In genomic region chr3:10552631-10552943, GRCh38 we compare ENCODE assay signal across 11 cellular contexts. TPM values are rescaled to one million over a fixed set of nuclear protein-coding genes. Genes with fewer than 3 reads are reported as not detected.
A peak's percentile ranks its signal among the peaks of the same experiment; 100 is the strongest.
DNase-seq lines count a peak whose midpoint lies in the region; ATAC-seq and TF ChIP-seq lines count a peak whose summit lies in the region.
"Had no signal": no experiment of that assay in that cellular context is flagged by ENCODE, and none has a peak within 500 bp of the region (broad histone marks: within the 10 kb centered on the region; RNA-seq: fewer than 3 reads in every experiment).

No MANE protein-coding gene starts in this region.

- no peaks in the 10 kb centered on the region for H3K9me2 ChIP-seq in OCI-LY7 (ENCODE audit: insufficient read depth, low read length)
- no peaks in the 10 kb centered on the region for H3K9me2 ChIP-seq in GM23338 (ENCODE audit: insufficient read depth)

- H3F3A ChIP-seq in GM23338 (replicated peaks; ENCODE audit: low read depth): no peaks in the 10 kb centered on the region

- no peaks in the 10 kb centered on the region for H3K4me1 ChIP-seq in OCI-LY7 (ENCODE audit: insufficient read depth, low read length, poor library complexity, severe bottlenecking)
- peaks cover 3% of the 10 kb centered on the region; the same call in 1 of the 2 replicates for H3K4me1 ChIP-seq in GM23338 (ENCODE audit: insufficient read depth)

- H3K27ac ChIP-seq in OCI-LY7 (ENCODE audit: low read depth, low read length, poor library complexity, severe bottlenecking): no peak overlapping the region
- H3K27ac ChIP-seq in GM23338 (ENCODE audit: low read depth): no peak overlapping the region

- H3K79me2 ChIP-seq in OCI-LY7 (ENCODE audit: insufficient read depth, low read depth, low read length) (no peaks in the 10 kb centered on the region), GM23338 (replicated peaks; ENCODE audit: insufficient read depth) (no peaks in the 10 kb centered on the region)

- H4K20me1 ChIP-seq in OCI-LY7 (ENCODE audit: insufficient read depth, low read length): no peaks in the 10 kb centered on the region
- no peaks in the 10 kb centered on the region for H4K20me1 ChIP-seq in GM23338 (replicated peaks; ENCODE audit: insufficient read depth)

- peak; percentile 42 for ATAC-seq in GM19351 (IDR thresholded peaks at IDR 0.05; ENCODE audit: unreplicated experiment)
- ATAC-seq in activated CD8-positive, alpha-beta memory T cell treated with anti-CD3 and anti-CD28 coated beads, Interleukin-2, amount 10 ng/mL, durations not matched to agents 7 days and 5 days: peak; percentile 41
- ATAC-seq in GM23338: no peak
- ATAC-seq: WTC11 had no signal

- no peaks in the 10 kb centered on the region for H3K9me3 Mint-ChIP-seq in activated CD8-positive, alpha-beta memory T cell treated with anti-CD3 and anti-CD28 coated beads, Interleukin-2, amount 10 ng/mL, durations not matched to agents 7 days and 5 days (ENCODE audit: low read depth)
- H3K9me3 Mint-ChIP-seq in mesothelial cell of epicardium: no peaks in the 10 kb centered on the region
- H3K9me3 Mint-ChIP-seq in GM23338: no peaks in the 10 kb centered on the region
- H3K9me3 Mint-ChIP-seq: WTC11 had no signal

- peaks cover 46% of the 10 kb centered on the region for H3K4me1 Mint-ChIP-seq in activated CD8-positive, alpha-beta memory T cell treated with anti-CD3 and anti-CD28 coated beads, Interleukin-2, amount 10 ng/mL, durations not matched to agents 7 days and 5 days
- H3K4me1 Mint-ChIP-seq in mesothelial cell of epicardium (no peaks in the 10 kb centered on the region), GM23338 (peaks cover 13% of the 10 kb centered on the region; the same call in 2 of the 3 replicates)

- H2AFZ ChIP-seq in OCI-LY7 (ENCODE audit: low read length) (no peak overlapping the region), GM23338 (no peak overlapping the region)

- no peaks in the 10 kb centered on the region for H3K9me3 ChIP-seq in OCI-LY7 (ENCODE audit: low read length)

- no TSS peak for BruUV-seq in OCI-LY7 (replicated peaks; lab: Mats Ljungman, UMichigan)

- TF ChIP-seq CTCF in mesothelial cell of epicardium (IDR thresholded peaks at IDR 0.05; ENCODE audit: unreplicated experiment): no peak
- no peak for TF ChIP-seq CTCF in OCI-LY7 (conservative IDR thresholded peaks at IDR 0.05; ENCODE audit: low read length)
- no peak for TF ChIP-seq CTCF in GM23338 (conservative IDR thresholded peaks at IDR 0.05; ENCODE audit: low read depth in 2 of 2)

- H3K27ac Mint-ChIP-seq in activated CD8-positive, alpha-beta memory T cell treated with anti-CD3 and anti-CD28 coated beads, Interleukin-2, amount 10 ng/mL, durations not matched to agents 7 days and 5 days: peak overlapping the region; percentile 62
- H3K27ac Mint-ChIP-seq in mesothelial cell of epicardium (no peak overlapping the region), GM23338 (no peak overlapping the region)
- H3K27ac Mint-ChIP-seq: WTC11 had no signal

- CTCF ChIA-PET in activated CD8-positive, alpha-beta memory T cell treated with anti-CD3 and anti-CD28 coated beads, Interleukin-2, amount 10 ng/mL, durations not matched to agents 7 days and 5 days (lab: Charles Lee): interaction anchor here (1.0 to 1.7 kb wide), 4 partner anchors 8 to 186 kb away, joined by 3 to 6 read pairs (median 4); no protein-coding TSS in a partner anchor
- CTCF ChIA-PET in OCI-LY7 (lab: Charles Lee; ENCODE audit: unreplicated experiment): no interaction called here

- intact Hi-C loops in OCI-LY7 (cut with micrococcal nuclease; ENCODE audit: unreplicated experiment): no loop called here

- H3K4me3 ChIP-seq in OCI-LY7 (ENCODE audit: low read depth, low read length, poor library complexity, severe bottlenecking) (no peak overlapping the region), GM23338 (no peak overlapping the region)

- H3K27me3 ChIP-seq in GM23338 (ENCODE audit: insufficient read depth): no peaks in the 10 kb centered on the region

- POLR2A ChIA-PET in OCI-LY7 (lab: Charles Lee): no interaction called here

- peak; percentile 36 for DNase-seq in A172 (ENCODE audit: low spot score)
- peak; percentile 54 for DNase-seq in activated CD8-positive, alpha-beta memory T cell treated with anti-CD3 and anti-CD28 coated beads, Interleukin-2, amount 10 ng/mL, durations not matched to agents 7 days and 5 days
- peak; percentile 35 for DNase-seq in islet precursor cell
- no peak for DNase-seq in mesothelial cell of epicardium (ENCODE audit: low spot score in 2 of 2, unreplicated experiment in 2 of 2)
- DNase-seq in DMS53 (lab: John Stamatoyannopoulos, UW): no peak
- DNase-seq in OCI-LY7 (ENCODE audit: low spot score): no peak
- no peak for DNase-seq in GM23338 (ENCODE audit: low spot score)
- DNase-seq: NCI-H2029 treated with DMSO at 0.1 percent for 48 hours had no signal

- H3K36me3 ChIP-seq in OCI-LY7 (ENCODE audit: insufficient read depth, low read length) (no peaks in the 10 kb centered on the region), GM23338 (ENCODE audit: insufficient read depth) (no peaks in the 10 kb centered on the region)

- peak overlapping the region; percentile 22 for H3K4me3 Mint-ChIP-seq in activated CD8-positive, alpha-beta memory T cell treated with anti-CD3 and anti-CD28 coated beads, Interleukin-2, amount 10 ng/mL, durations not matched to agents 7 days and 5 days
- H3K4me3 Mint-ChIP-seq in mesothelial cell of epicardium: no peak overlapping the region
- no peak overlapping the region for H3K4me3 Mint-ChIP-seq in GM23338
- H3K4me3 Mint-ChIP-seq: WTC11 had no signal

- H3K4me2 ChIP-seq in OCI-LY7 (ENCODE audit: low read length): no peak overlapping the region
- no peak overlapping the region for H3K4me2 ChIP-seq in GM23338

- H3K36me3 Mint-ChIP-seq in activated CD8-positive, alpha-beta memory T cell treated with anti-CD3 and anti-CD28 coated beads, Interleukin-2, amount 10 ng/mL, durations not matched to agents 7 days and 5 days: no peaks in the 10 kb centered on the region
- H3K36me3 Mint-ChIP-seq in mesothelial cell of epicardium (no peaks in the 10 kb centered on the region), GM23338 (ENCODE audit: low read depth) (no peaks in the 10 kb centered on the region)
- H3K36me3 Mint-ChIP-seq: WTC11 had no signal

- peaks cover 14% of the 10 kb centered on the region for H3K27me3 Mint-ChIP-seq in activated CD8-positive, alpha-beta memory T cell treated with anti-CD3 and anti-CD28 coated beads, Interleukin-2, amount 10 ng/mL, durations not matched to agents 7 days and 5 days
- H3K27me3 Mint-ChIP-seq in mesothelial cell of epicardium (ENCODE audit: low read depth) (peaks cover 37% of the 10 kb centered on the region), GM23338 (ENCODE audit: insufficient read depth, low read depth, poor library complexity) (peaks cover 10% of the 10 kb centered on the region)

TF ChIP-seq in GM23338, 12 proteins besides CTCF, POLR2A, EP300 and RAD21 (continues in another document):
- TF ChIP-seq STAT1 (IDR thresholded peaks at IDR 0.05; ENCODE audit: unreplicated experiment) (no peak), JUNB (IDR thresholded peaks at IDR 0.05; ENCODE audit: unreplicated experiment) (no peak), ZNF331 (CRISPR knock-in tag; IDR thresholded peaks at IDR 0.05; ENCODE audit: low read depth) (no peak)
- TF ChIP-seq, protein P1, sequence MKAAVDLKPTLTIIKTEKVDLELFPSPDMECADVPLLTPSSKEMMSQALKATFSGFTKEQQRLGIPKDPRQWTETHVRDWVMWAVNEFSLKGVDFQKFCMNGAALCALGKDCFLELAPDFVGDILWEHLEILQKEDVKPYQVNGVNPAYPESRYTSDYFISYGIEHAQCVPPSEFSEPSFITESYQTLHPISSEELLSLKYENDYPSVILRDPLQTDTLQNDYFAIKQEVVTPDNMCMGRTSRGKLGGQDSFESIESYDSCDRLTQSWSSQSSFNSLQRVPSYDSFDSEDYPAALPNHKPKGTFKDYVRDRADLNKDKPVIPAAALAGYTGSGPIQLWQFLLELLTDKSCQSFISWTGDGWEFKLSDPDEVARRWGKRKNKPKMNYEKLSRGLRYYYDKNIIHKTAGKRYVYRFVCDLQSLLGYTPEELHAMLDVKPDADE (IDR thresholded peaks at IDR 0.05): no peak

RNA-seq across cellular contexts. Expression of gene ATP2B2, which starts 47.2 kb away (rescaled TPM):
- 0.12 and 0.50 TPM in 2 replicates for total RNA-seq in A172 (2014; rRNA removed; shearing (Covaris generic))
- not detected for total RNA-seq in activated CD8-positive, alpha-beta memory T cell treated with anti-CD3 and anti-CD28 coated beads, Interleukin-2, amount 10 ng/mL, durations not matched to agents 7 days and 5 days
- not detected in 3 replicates for total RNA-seq in mesothelial cell of epicardium
- not detected in 2 replicates for total RNA-seq in OCI-LY7 (2014; rRNA removed; shearing (Covaris generic))
- total RNA-seq in OCI-LY7 (2022): 0.06 TPM in 1 of 2 replicates, not detected in the other
- 0.35 and 0.63 TPM in 2 replicates for total RNA-seq in GM23338 (2014; rRNA removed; shearing (Covaris generic))
- polyA plus RNA-seq in GM23338 (2016; fragmentation: Nextera tagmentation; extraction: Ambion mirVana): 0.42 TPM in 1 of 2 replicates, not detected in the other
- total RNA-seq: HT-29 had no signal

Comparison
In these comparisons a context has a peak if more than half of its experiments do, and no peak if none do; other contexts are left out.
1. DNase-seq: peak in A172 (single experiment), activated CD8-positive, alpha-beta memory T cell treated with anti-CD3 and anti-CD28 coated beads, Interleukin-2, amount 10 ng/mL, durations not matched to agents 7 days and 5 days (single experiment) and islet precursor cell (single experiment); none in mesothelial cell of epicardium (0 of 2), DMS53 (single experiment), OCI-LY7 (single experiment) and GM23338 (single experiment).